ENCODE assay signal across 20 cellular contexts in the genomic region with DNA sequence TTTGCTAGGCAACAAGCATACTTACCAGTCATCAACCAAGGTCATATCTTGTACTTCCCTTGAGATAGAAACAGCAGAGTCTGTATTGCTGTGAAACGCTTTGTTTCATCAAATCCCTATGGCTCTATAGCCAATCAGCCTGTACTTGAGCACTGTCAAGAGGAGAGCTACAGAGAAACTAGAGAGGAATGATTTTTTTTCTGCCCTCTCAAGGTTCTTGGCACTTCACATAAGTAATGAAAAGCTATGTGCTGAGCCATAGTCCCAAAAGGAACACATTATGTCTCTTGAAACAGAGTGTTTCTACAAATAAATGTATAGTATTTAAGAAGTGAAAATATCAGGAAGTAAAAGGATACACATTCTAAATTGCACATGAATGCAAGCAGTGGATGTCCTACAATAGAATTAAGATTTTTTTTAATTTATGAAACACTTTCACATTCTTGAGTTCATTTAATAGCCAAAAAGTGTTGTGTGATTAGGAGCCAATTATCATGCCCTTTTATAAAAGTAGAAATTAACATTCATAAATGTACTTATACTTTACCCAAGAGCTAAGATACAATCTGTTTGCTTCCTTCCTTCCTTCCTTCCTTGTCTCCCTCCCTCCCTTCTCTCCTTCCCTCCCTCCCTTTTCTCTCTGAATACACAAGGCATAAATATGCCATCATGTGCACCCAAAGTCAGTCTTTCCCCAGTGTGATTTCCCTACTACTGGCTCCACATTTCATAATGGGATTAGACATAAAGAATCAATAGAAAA.
DNase-seq lines count a peak whose midpoint lies in the region; ATAC-seq and TF ChIP-seq lines count a peak whose summit lies in the region.
"Had no signal": no experiment of that assay in that cellular context is flagged by ENCODE, and none has a peak within 500 bp of the region (broad histone marks: within the 10 kb centered on the region; RNA-seq: fewer than 3 reads in every experiment).

No MANE protein-coding gene starts in this region.

- peak overlapping the region; percentile 17 for H3K27ac Mint-ChIP-seq in type B pancreatic cell
- H3K27ac Mint-ChIP-seq: CD8-positive, alpha-beta T cell; IgD-negative memory B cell had no signal

- TF ChIP-seq CTCF in left lung (IDR thresholded peaks at IDR 0.05) (no peak), type B pancreatic cell (conservative IDR thresholded peaks at IDR 0.05) (no peak)

- H3K27ac ChIP-seq in SK-N-MC (peak overlapping the region; percentile 93), left lung (peak overlapping the region in 1 of 2 donors; percentile 15)
- H3K27ac ChIP-seq: A549, BLaER1, RWPE1 had no signal

- H3K27me3 ChIP-seq in left lung = no peaks in the 10 kb centered on the region
- H3K27me3 ChIP-seq: BLaER1 had no signal

- peak; percentile 81 for ATAC-seq in left lung
- no peak for ATAC-seq in HG03520 (IDR thresholded peaks at IDR 0.05; ENCODE audit: unreplicated experiment)
- ATAC-seq: A549; CD8-positive, alpha-beta T cell had no signal

- peaks cover 7% of the 10 kb centered on the region for H3K36me3 ChIP-seq in SK-N-MC (ENCODE audit: insufficient read depth, low read length)
- H3K36me3 ChIP-seq in left lung = no peaks in the 10 kb centered on the region
- H3K36me3 ChIP-seq: BLaER1 had no signal

- no peak overlapping the region for H3K4me3 Mint-ChIP-seq in type B pancreatic cell
- H3K4me3 Mint-ChIP-seq: CD8-positive, alpha-beta T cell; IgD-negative memory B cell had no signal

- H3K4me3 ChIP-seq in SK-N-MC (peak overlapping the region; percentile 63), left lung (no peak overlapping the region)
- H3K4me3 ChIP-seq: A549, BLaER1 had no signal

- H3K9me3 ChIP-seq in SK-N-MC (ENCODE audit: low read depth, low read length) = no peaks in the 10 kb centered on the region; the same call in 1 of the 2 replicates
- H3K9me3 ChIP-seq in left lung = no peaks in the 10 kb centered on the region
- H3K9me3 ChIP-seq: A549, BLaER1 had no signal

- H3K4me1 ChIP-seq in left lung = peaks cover 0 to 6% of the 10 kb centered on the region in 2 donors
- H3K4me1 ChIP-seq: BLaER1 had no signal

- DNase-seq in DMS79 treated with DMSO at 0.1 percent for 48 hours (lab: John Stamatoyannopoulos, UW) = peak; percentile 61
- DNase-seq in SK-N-MC (ENCODE audit: low read depth, low spot score) = peak; percentile 82
- no peak for DNase-seq in left lung
- DNase-seq in type B pancreatic cell (ENCODE audit: extremely low spot score, unreplicated experiment) = no peak
- no peak for DNase-seq in stimulated activated CD8-positive, alpha-beta memory T cell treated with anti-CD3 and anti-CD28 coated beads, Interleukin-4, amount 100 ng/mL, for 48 hours
- no peak for DNase-seq in NCI-H2029 (lab: John Stamatoyannopoulos, UW)
- DNase-seq: Calu3; CD8-positive, alpha-beta T cell; DND-41; Karpas-422; NCI-H1092 treated with DMSO at 0.1 percent for 48 hours; NCI-H2107; NCI-H345; NCI-H524 treated with DMSO at 0.1 percent for 48 hours; SIG-M5 had no signal

- H3K27me3 Mint-ChIP-seq in type B pancreatic cell = no peaks in the 10 kb centered on the region

- H3K9me3 Mint-ChIP-seq in type B pancreatic cell = peaks cover 8% of the 10 kb centered on the region
- H3K9me3 Mint-ChIP-seq: CD8-positive, alpha-beta T cell had no signal

- H3K36me3 Mint-ChIP-seq in type B pancreatic cell = peaks cover 24% of the 10 kb centered on the region
- H3K36me3 Mint-ChIP-seq: CD8-positive, alpha-beta T cell; IgD-negative memory B cell had no signal

- intact Hi-C loops in left lung (cut with DNase I) = no loop called here

- H3K9ac ChIP-seq in SK-N-MC (ENCODE audit: insufficient read length) = no peak overlapping the region
- H3K9ac ChIP-seq: BLaER1 had no signal

- peaks cover 8% of the 10 kb centered on the region for H3K4me1 Mint-ChIP-seq in type B pancreatic cell (ENCODE audit: unreplicated experiment)

Comparison
In these comparisons a context has a peak if more than half of its experiments do, and no peak if none do; other contexts are left out.
1. DNase-seq: peak in DMS79 treated with DMSO at 0.1 percent for 48 hours (single experiment) and SK-N-MC (single experiment); none in left lung (0 of 2), type B pancreatic cell (single experiment), stimulated activated CD8-positive, alpha-beta memory T cell treated with anti-CD3 and anti-CD28 coated beads, Interleukin-4, amount 100 ng/mL, for 48 hours (single experiment) and NCI-H2029 (single experiment).